Comparison of ENCODE assay signal across 1 cellular context in the genomic region with DNA sequence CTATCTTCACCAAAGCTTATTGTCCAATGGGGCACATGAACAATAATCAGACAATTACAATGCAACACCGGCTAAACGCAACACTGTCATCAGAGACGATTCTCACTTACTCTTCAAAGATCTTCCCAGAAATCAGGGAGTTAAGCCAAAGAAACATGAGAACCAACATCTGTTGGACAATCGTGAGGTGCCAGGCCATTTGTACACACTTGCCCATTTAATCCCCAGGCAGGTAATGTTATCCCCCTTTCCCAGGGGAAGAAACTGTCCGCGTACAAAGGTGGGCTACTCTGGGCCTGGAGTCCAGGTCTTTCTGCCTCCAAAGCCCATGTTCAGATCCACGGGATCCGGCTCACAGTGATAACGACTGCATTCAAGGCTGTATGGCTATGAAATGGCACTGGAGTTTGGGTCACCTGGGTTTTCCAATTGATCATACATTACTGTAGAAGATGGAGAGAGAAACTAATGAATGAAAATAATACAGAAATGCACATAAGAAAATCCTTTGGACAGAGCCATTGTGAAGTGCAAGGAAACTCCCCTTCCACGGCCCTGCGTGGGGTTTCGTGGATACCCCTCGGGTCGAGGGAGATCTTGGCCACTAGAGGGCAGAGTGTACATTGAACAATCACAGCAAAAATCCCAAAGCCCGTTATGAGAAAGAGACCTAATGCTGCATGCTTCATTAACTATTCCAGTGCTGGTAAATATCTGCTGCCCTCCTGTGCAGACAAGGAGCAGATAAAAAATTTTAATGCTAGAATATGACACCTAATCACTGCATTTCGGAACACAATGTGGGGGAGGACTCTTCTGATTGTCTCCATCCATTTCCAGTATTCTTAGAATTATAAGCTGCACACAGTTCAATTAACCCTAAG.
TF ChIP-seq lines count a peak whose summit lies in the region.

No MANE protein-coding gene starts in this region.

TF ChIP-seq in HepG2, 621 proteins besides CTCF, POLR2A, EP300 and RAD21 (continued from another document and continues in another):
- TF ChIP-seq, protein P1, sequence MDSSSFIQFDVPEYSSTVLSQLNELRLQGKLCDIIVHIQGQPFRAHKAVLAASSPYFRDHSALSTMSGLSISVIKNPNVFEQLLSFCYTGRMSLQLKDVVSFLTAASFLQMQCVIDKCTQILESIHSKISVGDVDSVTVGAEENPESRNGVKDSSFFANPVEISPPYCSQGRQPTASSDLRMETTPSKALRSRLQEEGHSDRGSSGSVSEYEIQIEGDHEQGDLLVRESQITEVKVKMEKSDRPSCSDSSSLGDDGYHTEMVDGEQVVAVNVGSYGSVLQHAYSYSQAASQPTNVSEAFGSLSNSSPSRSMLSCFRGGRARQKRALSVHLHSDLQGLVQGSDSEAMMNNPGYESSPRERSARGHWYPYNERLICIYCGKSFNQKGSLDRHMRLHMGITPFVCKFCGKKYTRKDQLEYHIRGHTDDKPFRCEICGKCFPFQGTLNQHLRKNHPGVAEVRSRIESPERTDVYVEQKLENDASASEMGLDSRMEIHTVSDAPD (CRISPR knock-in tag; IDR thresholded peaks at IDR 0.05), result no peak
- TF ChIP-seq ZNF367 (CRISPR knock-in tag; IDR thresholded peaks at IDR 0.05; ENCODE audit: borderline replicate concordance) (no peak), POLR2G (IDR thresholded peaks at IDR 0.05; ENCODE audit: low read depth, low read length) (no peak), GATAD2A (CRISPR knock-in tag; IDR thresholded peaks at IDR 0.05) (peak; percentile 82), NR2F6 (IDR thresholded peaks at IDR 0.05) (no peak), NR2F6 (CRISPR knock-in tag; IDR thresholded peaks at IDR 0.05) (0 out of 2 replicates have a peak, but pooled peaks have one; percentile 11), ELF3 (CRISPR knock-in tag; IDR thresholded peaks at IDR 0.05) (peak; percentile 51; the same call in 1 of the 2 replicates), MIXL1 (CRISPR knock-in tag; IDR thresholded peaks at IDR 0.05) (0 out of 2 replicates have a peak, but pooled peaks have one; percentile 53), ZNF737 (CRISPR knock-in tag; IDR thresholded peaks at IDR 0.05; ENCODE audit: borderline replicate concordance) (no peak), ZNF280B (CRISPR knock-in tag; IDR thresholded peaks at IDR 0.05; ENCODE audit: borderline replicate concordance) (no peak), ZHX2 (IDR thresholded peaks at IDR 0.05; ENCODE audit: low read depth) (0 out of 2 replicates have a peak, but pooled peaks have one; percentile 18), ZHX2 (CRISPR knock-in tag; IDR thresholded peaks at IDR 0.05; ENCODE audit: borderline replicate concordance) (no peak), CBX1 (IDR thresholded peaks at IDR 0.05; ENCODE audit: low read depth) (no peak), ZNF318 (CRISPR knock-in tag; IDR thresholded peaks at IDR 0.05) (no peak), ZFAT (CRISPR knock-in tag; conservative IDR thresholded peaks at IDR 0.05) (no peak), NFKBIZ (CRISPR knock-in tag; IDR thresholded peaks at IDR 0.05) (no peak), ARID5B (CRISPR knock-in tag; IDR thresholded peaks at IDR 0.05) (peak; percentile 61), YEATS2 (CRISPR knock-in tag; IDR thresholded peaks at IDR 0.05; ENCODE audit: borderline replicate concordance) (peak; percentile 33; the same call in 1 of the 2 replicates)
- TF ChIP-seq, protein P2, sequence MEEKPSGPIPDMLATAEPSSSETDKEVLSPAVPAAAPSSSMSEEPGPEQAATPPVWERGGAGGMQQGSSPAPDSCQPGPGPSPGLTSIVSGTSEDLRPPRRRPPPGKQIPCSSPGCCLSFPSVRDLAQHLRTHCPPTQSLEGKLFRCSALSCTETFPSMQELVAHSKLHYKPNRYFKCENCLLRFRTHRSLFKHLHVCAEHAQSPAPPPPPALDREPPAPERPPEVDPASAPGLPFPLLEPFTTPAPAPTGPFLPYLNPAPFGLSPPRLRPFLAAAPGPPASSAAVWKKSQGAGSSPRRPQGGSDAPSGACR (CRISPR knock-in tag; IDR thresholded peaks at IDR 0.05), result 0 out of 2 replicates have a peak, but pooled peaks have one; percentile 15
- TF ChIP-seq, protein P3, sequence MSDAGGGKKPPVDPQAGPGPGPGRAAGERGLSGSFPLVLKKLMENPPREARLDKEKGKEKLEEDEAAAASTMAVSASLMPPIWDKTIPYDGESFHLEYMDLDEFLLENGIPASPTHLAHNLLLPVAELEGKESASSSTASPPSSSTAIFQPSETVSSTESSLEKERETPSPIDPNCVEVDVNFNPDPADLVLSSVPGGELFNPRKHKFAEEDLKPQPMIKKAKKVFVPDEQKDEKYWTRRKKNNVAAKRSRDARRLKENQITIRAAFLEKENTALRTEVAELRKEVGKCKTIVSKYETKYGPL (CRISPR knock-in tag; IDR thresholded peaks at IDR 0.05), result 0 out of 2 replicates have a peak, but pooled peaks have one; percentile 26
